In genomic region chr4:90293320-90293719, GRCh38 we compare ENCODE assay signal across 11 cellular contexts.
DNase-seq lines count a peak whose midpoint lies in the region; ATAC-seq and TF ChIP-seq lines count a peak whose summit lies in the region.
"Had no signal": no experiment of that assay in that cellular context is flagged by ENCODE, and none has a peak within 500 bp of the region (broad histone marks: within the 10 kb centered on the region; RNA-seq: fewer than 3 reads in every experiment).

No MANE protein-coding gene starts in this region.

- no peak for ATAC-seq in HG03565 (IDR thresholded peaks at IDR 0.05; ENCODE audit: unreplicated experiment)

- DNase-seq in ACHN (peak; percentile 2), GM12865 (ENCODE audit: low read depth) (peak; percentile 2), amniotic epithelial cell (ENCODE audit: low read depth) (peak; percentile 15), iris pigment epithelial cell (ENCODE audit: low read depth) (peak; percentile 36), HuH-7.5 (ENCODE audit: low spot score) (no peak), dedifferentiated amniotic fluid mesenchymal stem cell (ENCODE audit: extremely low spot score) (no peak)
- no peak for DNase-seq in activated CD4-positive, CD25-positive, alpha-beta regulatory T cell (lab: John Stamatoyannopoulos, UW)
- DNase-seq: foreskin melanocyte, NCI-H187, SW 1271 had no signal

- in situ Hi-C loops in ACHN (cut with HindIII; ENCODE audit: low pct_ligation_motif_present, low pct_unique_long_range_greater_than_20kb, low sequenced_read_pairs) = no loop called here

- no peak overlapping the region for H3K4me3 ChIP-seq in GM12865 (ENCODE audit: low read depth, low read length)

- peak; percentile 25 for TF ChIP-seq CTCF in GM12865 (IDR thresholded peaks at IDR 0.05; ENCODE audit: insufficient read depth, low read depth, low read length, missing control alignments)

Comparison
In these comparisons a context has a peak if more than half of its experiments do, and no peak if none do; other contexts are left out.
1. DNase-seq: peak in ACHN (single experiment), GM12865 (single experiment), amniotic epithelial cell (single experiment) and iris pigment epithelial cell (single experiment); none in HuH-7.5 (single experiment), activated CD4-positive, CD25-positive, alpha-beta regulatory T cell (0 of 4) and dedifferentiated amniotic fluid mesenchymal stem cell (single experiment).